Comparison of ENCODE assay signal across 8 cellular contexts in the genomic region with DNA sequence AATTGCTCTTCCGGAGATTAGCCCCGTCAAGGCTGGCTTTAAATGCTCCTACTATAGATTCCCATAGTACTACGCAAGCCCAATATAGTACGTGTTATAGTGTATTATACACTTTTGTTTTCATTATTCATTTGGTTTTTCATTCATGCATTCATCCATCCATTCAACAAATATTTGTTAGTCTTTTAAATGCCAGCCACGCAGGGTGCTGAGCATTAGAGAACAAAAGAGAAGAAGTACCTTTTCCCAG. TPM values are rescaled to one million over a fixed set of nuclear protein-coding genes. Genes with fewer than 3 reads are reported as not detected.
DNase-seq lines count a peak whose midpoint lies in the region; ATAC-seq, FAIRE-seq and TF ChIP-seq lines count a peak whose summit lies in the region.

No MANE protein-coding gene starts in this region.

- peaks cover 29% of the 10 kb centered on the region for H3K36me3 ChIP-seq in SJSA1
- H3K36me3 ChIP-seq in small intestine (ENCODE audit: control insufficient read depth in 2 of 2, insufficient read depth in 2 of 2, low read length in 2 of 2): no peaks in the 10 kb centered on the region

- WGBS in right cardiac atrium: 7% methylated on average over 5 of the region's 5 CpGs
- 4% methylated on average over 5 of the region's 5 CpGs for WGBS in small intestine, 3 donors

- no peak overlapping the region for H3K27ac ChIP-seq in SJSA1
- peak overlapping the region; percentile 16 for H3K27ac ChIP-seq in right cardiac atrium (ENCODE audit: low read length)
- peak overlapping the region; percentile 86 to 93 for H3K27ac ChIP-seq in small intestine (ENCODE audit: low read depth in 1 of 2, low read length in 1 of 2)

- ATAC-seq in right cardiac atrium: no peak
- ATAC-seq in activated CD4-positive, CD25-positive, alpha-beta regulatory T cell treated with anti-CD3 and anti-CD28 coated beads, Interleukin-2, amount 50 U/mL, for 24 hours: no peak

- TF ChIP-seq CTCF in GM12864 (IDR thresholded peaks at IDR 0.05; ENCODE audit: low read depth, low read length, missing control alignments): no peak

- H3K4me3 ChIP-seq in GM12864 (ENCODE audit: low read depth, low read length): peak overlapping the region; percentile 79
- H3K4me3 ChIP-seq in SJSA1: peak overlapping the region; percentile 73
- peak overlapping the region; percentile 86 for H3K4me3 ChIP-seq in right cardiac atrium (ENCODE audit: low read length)
- H3K4me3 ChIP-seq in small intestine (ENCODE audit: low read depth in 1 of 2, low read length in 2 of 2): peak overlapping the region in 1 of 2 donors; percentile 95

- H3K9me3 ChIP-seq in SJSA1 (replicated peaks) (no peaks in the 10 kb centered on the region), right cardiac atrium (ENCODE audit: control insufficient read depth, low read length) (no peaks in the 10 kb centered on the region), small intestine (ENCODE audit: control insufficient read depth, low read depth) (no peaks in the 10 kb centered on the region)

- no peak for FAIRE-seq in small intestine (lab: Jason Lieb, UNC)

- H3K27me3 ChIP-seq in SJSA1 (replicated peaks) (no peaks in the 10 kb centered on the region), right cardiac atrium (ENCODE audit: control insufficient read depth, insufficient read depth) (no peaks in the 10 kb centered on the region), small intestine (ENCODE audit: control insufficient read depth in 2 of 2, insufficient read depth in 2 of 2, low read length in 2 of 2) (no peaks in the 10 kb centered on the region)

- DNase-seq in GM12864 (ENCODE audit: low read depth) (no peak), SJSA1 (ENCODE audit: low read depth in 1 of 2, low spot score in 2 of 2) (no peak), right cardiac atrium (no peak), small intestine (no peak), iPS-NIHi11 (ENCODE audit: low spot score) (no peak), DMS114 treated with DMSO at 0.1 percent for 48 hours (lab: John Stamatoyannopoulos, UW; ENCODE audit: unreplicated experiment) (no peak), Ammon's horn (ENCODE audit: low spot score) (no peak)

- intact Hi-C loops in right cardiac atrium (cut with DNase I): no loop called here

- H3K4me1 ChIP-seq in SJSA1 (replicated peaks) (peaks cover 14% of the 10 kb centered on the region), right cardiac atrium (ENCODE audit: control insufficient read depth, insufficient read depth, low read length) (peaks cover 4% of the 10 kb centered on the region), small intestine (ENCODE audit: control insufficient read depth in 2 of 2, insufficient read depth in 1 of 2, low read depth in 1 of 2, low read length in 1 of 2) (peaks cover 9 to 21% of the 10 kb centered on the region in 2 donors)

RNA-seq across cellular contexts. Expression of a gene that starts 0.5 kb away (rescaled TPM):
- total RNA-seq in SJSA1 (2014; rRNA removed; shearing (Covaris generic)): 16.7 and 20.6 TPM in 2 replicates
- total RNA-seq in right cardiac atrium: 10 to 100 TPM; 23.3 to 31.9 (median 24.9) TPM
- polyA plus RNA-seq in right cardiac atrium: 7.4 TPM
- polyA plus RNA-seq in small intestine: 1 to 10 TPM; 3.5 to 8.6 (median 6.7) TPM
